Comparison of ENCODE assay signal across 34 cellular contexts in the genomic region with DNA sequence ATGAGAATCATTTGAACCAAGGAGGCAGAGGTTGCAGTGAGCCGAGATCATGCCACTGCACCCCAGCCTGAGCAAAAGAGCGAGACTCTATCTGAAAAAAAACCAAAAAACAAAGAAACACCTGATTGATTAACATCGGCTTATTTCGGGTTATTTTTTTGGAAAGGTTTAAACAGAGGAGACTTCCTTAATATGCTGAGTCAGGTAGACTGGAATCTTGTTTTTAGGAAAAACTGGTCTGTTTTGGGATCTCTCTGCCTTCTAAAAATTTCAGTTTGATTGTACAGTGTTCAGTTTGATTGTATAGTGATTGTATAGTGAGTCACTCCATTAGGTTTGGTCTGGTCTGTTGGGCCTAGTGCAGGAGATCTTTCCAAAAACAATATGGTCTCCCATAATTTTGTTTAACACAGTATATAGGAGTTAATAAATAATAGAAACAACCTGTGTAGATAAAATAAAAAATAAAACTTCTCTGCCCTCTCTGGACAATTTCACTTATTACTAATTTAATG.
"Had no signal": no experiment of that assay in that cellular context is flagged by ENCODE, and none has a peak within 500 bp of the region (broad histone marks: within the 10 kb centered on the region; RNA-seq: fewer than 3 reads in every experiment).

No MANE protein-coding gene starts in this region.

- H3K4me2 ChIP-seq: SK-N-SH had no signal

- H3K27me3 ChIP-seq: adrenal gland, body of pancreas, breast epithelium, MG63, Peyer's patch, SJSA1 had no signal

- H3K9ac ChIP-seq: SK-N-SH had no signal

- H3K36me3 ChIP-seq: adrenal gland, breast epithelium, MG63, Peyer's patch, SJSA1 had no signal

- H3K27ac ChIP-seq: adrenal gland, body of pancreas, breast epithelium, Peyer's patch, SJSA1, VCaP had no signal

- H3K9me3 ChIP-seq: adrenal gland, body of pancreas, breast epithelium, MG63, Peyer's patch, SK-N-SH had no signal

- ATAC-seq: activated CD8-positive, alpha-beta memory T cell treated with anti-CD3 and anti-CD28 coated beads, Interleukin-2, amount 10 ng/mL, durations not matched to agents 7 days and 5 days; activated T-cell treated with anti-CD3 and anti-CD28 coated beads, Interleukin-2, amount 50 U/mL, for 72 hours; activated T-helper 17 cell treated with anti-CD3 and anti-CD28 coated beads, Interleukin-2, amount 50 U/mL, for 72 hours; body of pancreas had no signal

- DNase-seq: activated CD4-positive, alpha-beta memory T cell treated with anti-CD3 and anti-CD28 coated beads, Interleukin-2, amount 10 ng/mL, durations not matched to agents 7 days and 5 days; activated CD4-positive, alpha-beta T cell treated with anti-CD3 and anti-CD28 coated beads for 1 hour; activated CD4-positive, alpha-beta T cell treated with anti-CD3 and anti-CD28 coated beads for 48 hours; activated CD4-positive, CD25-positive, alpha-beta regulatory T cell; activated CD8-positive, alpha-beta memory T cell treated with anti-CD3 and anti-CD28 coated beads for 24 hours; activated CD8-positive, alpha-beta memory T cell treated with anti-CD3 and anti-CD28 coated beads, Interleukin-2, amount 10 ng/mL, durations not matched to agents 7 days and 5 days; activated CD8-positive, alpha-beta memory T cell treated with anti-CD3 and anti-CD28 coated beads, Interleukin-2, amount 50 U/mL, for 48 hours; activated effector memory CD4-positive, alpha-beta T cell treated with anti-CD3 and anti-CD28 coated beads, Interleukin-2, amount 50 U/mL, for 16 hours; activated naive CD4-positive, alpha-beta T cell; activated T-cell treated with anti-CD3 and anti-CD28 coated beads, Interleukin-2, amount 50 U/mL, for 1 hour; activated T-cell treated with anti-CD3 and anti-CD28 coated beads, Interleukin-2, amount 50 U/mL, for 72 hours; adrenal gland; body of pancreas; caudate nucleus; cerebellar nuclear complex; Kasumi-1; MG63; NCI-H1048; NCI-H1105 treated with DMSO at 0.1 percent for 48 hours; NCI-H1436; NCI-H1694; NCI-H2029; NCI-H345; NCI-H524 treated with DMSO at 0.1 percent for 48 hours; Peyer's patch; RPMI8226; SHP77 treated with DMSO at 0.1 percent for 48 hours; SK-N-SH had no signal

- FAIRE-seq: astrocyte, TTC549 had no signal

- H3K9me2 ChIP-seq: SK-N-SH had no signal

- H3K4me1 ChIP-seq: adrenal gland, body of pancreas, breast epithelium, Peyer's patch, SJSA1 had no signal

- H3K4me3 ChIP-seq: adrenal gland, body of pancreas, breast epithelium, MG63, Peyer's patch, SJSA1 had no signal
